2 cellular contexts compared by ENCODE assay signal in genomic region chr9:5441043-5441442, GRCh38.
A peak's percentile ranks its signal among the peaks of the same experiment; 100 is the strongest.
TF ChIP-seq lines count a peak whose summit lies in the region.

No MANE protein-coding gene starts in this region.

TF ChIP-seq in GM12878, 131 proteins besides CTCF, POLR2A, EP300 and RAD21:
- TF ChIP-seq CBX3 (IDR thresholded peaks at IDR 0.05; ENCODE audit: borderline replicate concordance, low read depth) (no peak), MEF2B (IDR thresholded peaks at IDR 0.05; ENCODE audit: partially characterized antibody, poor library complexity, severe bottlenecking) (no peak), EED (IDR thresholded peaks at IDR 0.05; ENCODE audit: low read depth) (0 out of 2 replicates have a peak, but pooled peaks have one; percentile 21), ATF2 (IDR thresholded peaks at IDR 0.05; ENCODE audit: low read length) (no peak), RELB (IDR thresholded peaks at IDR 0.05; ENCODE audit: low read depth) (no peak), ZNF207 (IDR thresholded peaks at IDR 0.05; ENCODE audit: borderline replicate concordance) (no peak)

TF ChIP-seq in HEK293T, 16 proteins besides CTCF, POLR2A, EP300 and RAD21:
- TF ChIP-seq FOXA1 (IDR thresholded peaks at IDR 0.05) = no peak
